In the genomic region with DNA sequence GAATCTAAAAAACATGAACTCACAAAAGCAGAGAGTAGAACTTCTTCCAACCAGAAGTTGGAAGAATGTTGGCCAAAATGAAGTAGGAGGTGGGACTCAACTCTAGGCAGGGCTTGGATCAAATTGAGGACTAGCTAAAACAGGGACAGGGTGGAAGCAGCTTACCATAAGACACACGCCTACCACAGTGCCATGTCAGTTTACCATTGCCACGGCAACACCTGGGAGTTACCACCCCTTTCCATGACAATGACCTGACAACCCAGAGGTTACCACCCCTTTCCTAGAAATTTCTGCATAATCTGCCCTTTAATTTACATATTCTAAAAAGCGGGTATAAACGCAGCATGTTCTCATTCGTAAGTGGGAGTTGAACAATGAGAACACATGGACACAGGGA, we compare ENCODE assay signal across 32 cellular contexts.
"Had no signal": no experiment of that assay in that cellular context is flagged by ENCODE, and none has a peak within 500 bp of the region (broad histone marks: within the 10 kb centered on the region; RNA-seq: fewer than 3 reads in every experiment).

No MANE protein-coding gene starts in this region.

- H3K9me3 ChIP-seq: adrenal gland, breast epithelium, esophagus squamous epithelium, gastroesophageal sphincter, heart right ventricle had no signal

- DNase-seq: activated CD4-positive, alpha-beta memory T cell treated with anti-CD3 and anti-CD28 coated beads for 36 hours; activated CD4-positive, alpha-beta T cell treated with anti-CD3 and anti-CD28 coated beads for 1 hour; activated CD4-positive, alpha-beta T cell treated with anti-CD3 and anti-CD28 coated beads for 48 hours; activated CD8-positive, alpha-beta memory T cell treated with anti-CD3 and anti-CD28 coated beads, Interleukin-2, amount 10 ng/mL, durations not matched to agents 7 days and 5 days; activated CD8-positive, alpha-beta memory T cell treated with anti-CD3 and anti-CD28 coated beads, Interleukin-2, amount 50 U/mL, for 4 hours; activated CD8-positive, alpha-beta T cell treated with anti-CD3 and anti-CD28 coated beads, Interleukin-2, amount 10 ng/mL, durations not matched to agents 7 days and 5 days; activated effector memory CD4-positive, alpha-beta T cell treated with anti-CD3 and anti-CD28 coated beads, Interleukin-2, amount 50 U/mL, for 16 hours; activated naive CD4-positive, alpha-beta T cell treated with anti-CD3 and anti-CD28 coated beads for 36 hours; activated naive CD8-positive, alpha-beta T cell treated with anti-CD3 and anti-CD28 coated beads for 36 hours; activated naive CD8-positive, alpha-beta T cell treated with anti-CD3 and anti-CD28 coated beads, Interleukin-2, amount 50 U/mL, for 24 hours; activated T-cell treated with anti-CD3 and anti-CD28 coated beads, Interleukin-2, amount 50 U/mL, for 1 hour; activated T-cell treated with anti-CD3 and anti-CD28 coated beads, Interleukin-2, amount 50 U/mL, for 48 hours; adrenal gland; amygdala; aorta; central memory CD4-positive, alpha-beta T cell; dorsolateral prefrontal cortex; effector memory CD4-positive, alpha-beta T cell; esophagus squamous epithelium; foreskin melanocyte; heart right ventricle; T-helper 2 cell had no signal

- H3K27me3 ChIP-seq: breast epithelium had no signal

- H3K4me3 ChIP-seq: adrenal gland, breast epithelium, cardiac muscle cell, coronary artery, dorsolateral prefrontal cortex, esophagus squamous epithelium, gastroesophageal sphincter, heart right ventricle had no signal

- H3K27ac Mint-ChIP-seq: activated CD4-positive, alpha-beta memory T cell treated with anti-CD3 and anti-CD28 coated beads for 36 hours; activated CD8-positive, alpha-beta memory T cell treated with anti-CD3 and anti-CD28 coated beads, Interleukin-2, amount 10 ng/mL, durations not matched to agents 7 days and 5 days; activated CD8-positive, alpha-beta T cell treated with anti-CD3 and anti-CD28 coated beads, Interleukin-2, amount 10 ng/mL, durations not matched to agents 7 days and 5 days; activated naive CD4-positive, alpha-beta T cell treated with anti-CD3 and anti-CD28 coated beads for 36 hours; activated naive CD4-positive, alpha-beta T cell treated with anti-CD3 and anti-CD28 coated beads, Interleukin-2, amount 50 U/mL, for 24 hours; activated naive CD8-positive, alpha-beta T cell treated with anti-CD3 and anti-CD28 coated beads for 36 hours; activated naive CD8-positive, alpha-beta T cell treated with anti-CD3 and anti-CD28 coated beads, Interleukin-2, amount 50 U/mL, for 24 hours; activated T-helper 1 cell treated with anti-CD3 and anti-CD28 coated beads, Interleukin-12 subunit alpha, Interleukin-12 subunit beta, Interleukin-2, Interleukin-4 antibody, amounts not matched to agents 30 ng/mL and 10 ng/mL and 1 ng/mL, durations not matched to agents 14 hours and 24 hours and 36 hours; activated T-helper 2 cell treated with anti-CD3 and anti-CD28 coated beads, Interferon-gamma antibody, Interleukin-2, Interleukin-4, amounts not matched to agents 10 μg/mL and 5 μg/mL and 100 μg/mL, durations not matched to agents 14 hours and 24 hours and 36 hours; brain; dendritic cell treated with granulocyte-macrophage colony-stimulating factor and Interleukin-4, amounts not matched to agents 40 ng/mL and 50 ng/mL, for 4 days had no signal

- H3K4me1 ChIP-seq: adrenal gland, breast epithelium, esophagus squamous epithelium, gastroesophageal sphincter, heart right ventricle had no signal

- H3K36me3 ChIP-seq: adrenal gland, breast epithelium, cardiac muscle cell, esophagus squamous epithelium, gastroesophageal sphincter, heart right ventricle had no signal

- H3K4me3 Mint-ChIP-seq: activated CD4-positive, alpha-beta memory T cell treated with anti-CD3 and anti-CD28 coated beads for 36 hours; activated CD8-positive, alpha-beta memory T cell treated with anti-CD3 and anti-CD28 coated beads, Interleukin-2, amount 10 ng/mL, durations not matched to agents 7 days and 5 days; activated CD8-positive, alpha-beta T cell treated with anti-CD3 and anti-CD28 coated beads, Interleukin-2, amount 10 ng/mL, durations not matched to agents 7 days and 5 days; activated naive CD4-positive, alpha-beta T cell treated with anti-CD3 and anti-CD28 coated beads for 36 hours; activated naive CD4-positive, alpha-beta T cell treated with anti-CD3 and anti-CD28 coated beads, Interleukin-2, amount 50 U/mL, for 24 hours; activated naive CD8-positive, alpha-beta T cell treated with anti-CD3 and anti-CD28 coated beads for 36 hours; activated naive CD8-positive, alpha-beta T cell treated with anti-CD3 and anti-CD28 coated beads, Interleukin-2, amount 50 U/mL, for 24 hours; activated T-helper 1 cell treated with anti-CD3 and anti-CD28 coated beads, Interleukin-12 subunit alpha, Interleukin-12 subunit beta, Interleukin-2, Interleukin-4 antibody, amounts not matched to agents 30 ng/mL and 10 ng/mL and 1 ng/mL, durations not matched to agents 14 hours and 24 hours and 36 hours; brain; dendritic cell treated with granulocyte-macrophage colony-stimulating factor and Interleukin-4, amounts not matched to agents 40 ng/mL and 50 ng/mL, for 4 days had no signal

- H3K27ac ChIP-seq: adrenal gland, breast epithelium, cardiac muscle cell, coronary artery, dorsolateral prefrontal cortex, epithelial cell of prostate, esophagus squamous epithelium, gastroesophageal sphincter, heart right ventricle had no signal

- H3K4me1 Mint-ChIP-seq: activated CD8-positive, alpha-beta memory T cell treated with anti-CD3 and anti-CD28 coated beads, Interleukin-2, amount 10 ng/mL, durations not matched to agents 7 days and 5 days; activated naive CD4-positive, alpha-beta T cell treated with anti-CD3 and anti-CD28 coated beads, Interleukin-2, amount 50 U/mL, for 24 hours; activated naive CD8-positive, alpha-beta T cell treated with anti-CD3 and anti-CD28 coated beads for 36 hours; activated naive CD8-positive, alpha-beta T cell treated with anti-CD3 and anti-CD28 coated beads, Interleukin-2, amount 50 U/mL, for 24 hours; brain had no signal

- ATAC-seq: activated CD8-positive, alpha-beta memory T cell treated with anti-CD3 and anti-CD28 coated beads, Interleukin-2, amount 10 ng/mL, durations not matched to agents 7 days and 5 days; activated CD8-positive, alpha-beta T cell treated with anti-CD3 and anti-CD28 coated beads, Interleukin-2, amount 10 ng/mL, durations not matched to agents 7 days and 5 days; activated naive CD8-positive, alpha-beta T cell treated with anti-CD3 and anti-CD28 coated beads, Interleukin-2, amount 50 U/mL, for 24 hours; gastroesophageal sphincter; heart right ventricle had no signal

- H3K36me3 Mint-ChIP-seq: activated CD4-positive, alpha-beta memory T cell treated with anti-CD3 and anti-CD28 coated beads for 36 hours; activated CD8-positive, alpha-beta memory T cell treated with anti-CD3 and anti-CD28 coated beads, Interleukin-2, amount 10 ng/mL, durations not matched to agents 7 days and 5 days; activated naive CD4-positive, alpha-beta T cell treated with anti-CD3 and anti-CD28 coated beads, Interleukin-2, amount 50 U/mL, for 24 hours; activated naive CD8-positive, alpha-beta T cell treated with anti-CD3 and anti-CD28 coated beads for 36 hours; brain had no signal

- H3K9me3 Mint-ChIP-seq: activated CD4-positive, alpha-beta memory T cell treated with anti-CD3 and anti-CD28 coated beads for 36 hours; activated naive CD4-positive, alpha-beta T cell treated with anti-CD3 and anti-CD28 coated beads for 36 hours; activated naive CD4-positive, alpha-beta T cell treated with anti-CD3 and anti-CD28 coated beads, Interleukin-2, amount 50 U/mL, for 24 hours; activated naive CD8-positive, alpha-beta T cell treated with anti-CD3 and anti-CD28 coated beads for 36 hours; activated naive CD8-positive, alpha-beta T cell treated with anti-CD3 and anti-CD28 coated beads, Interleukin-2, amount 50 U/mL, for 24 hours; activated T-helper 1 cell treated with anti-CD3 and anti-CD28 coated beads, Interleukin-12 subunit alpha, Interleukin-12 subunit beta, Interleukin-2, Interleukin-4 antibody, amounts not matched to agents 30 ng/mL and 10 ng/mL and 1 ng/mL, durations not matched to agents 14 hours and 24 hours and 36 hours; activated T-helper 2 cell treated with anti-CD3 and anti-CD28 coated beads, Interferon-gamma antibody, Interleukin-2, Interleukin-4, amounts not matched to agents 10 μg/mL and 5 μg/mL and 100 μg/mL, durations not matched to agents 14 hours and 24 hours and 36 hours; brain; dendritic cell treated with granulocyte-macrophage colony-stimulating factor and Interleukin-4, amounts not matched to agents 40 ng/mL and 50 ng/mL, for 4 days had no signal
